Comparison of ENCODE assay signal across 8 cellular contexts in genomic region chr14:88789573-88789972, GRCh38. TPM values are rescaled to one million over a fixed set of nuclear protein-coding genes. Genes with fewer than 3 reads are reported as not detected.
DNase-seq lines count a peak whose midpoint lies in the region; ATAC-seq and TF ChIP-seq lines count a peak whose summit lies in the region.
"Not testable (repeated sequence)": the region's sequence is repeated elsewhere in the genome, so short reads cannot be mapped to it uniquely, and the experiment has no call there.

No MANE protein-coding gene starts in this region.

- peak; percentile 56 to 66 for ATAC-seq in activated CD4-positive, CD25-positive, alpha-beta regulatory T cell treated with anti-CD3 and anti-CD28 coated beads, Interleukin-2, amount 50 U/mL, for 24 hours
- ATAC-seq in activated T-cell treated with anti-CD3 and anti-CD28 coated beads, Interleukin-2, amount 50 U/mL, for 4 hours: peak; percentile 5 to 13
- peak; percentile 54 for ATAC-seq in activated naive CD8-positive, alpha-beta T cell treated with anti-CD3 and anti-CD28 coated beads, Interleukin-2, amount 50 U/mL, for 24 hours
- ATAC-seq in stimulated activated naive CD8-positive, alpha-beta T cell treated with anti-CD3 and anti-CD28 coated beads, Interleukin-15, amount 100 ng/mL, for 72 hours: peak; percentile 65

- not testable (repeated sequence) for TF ChIP-seq CTCF in BE2C (IDR thresholded peaks at IDR 0.05; ENCODE audit: low read depth, low read length); HFFc6 (IDR thresholded peaks at IDR 0.05); neural cell (IDR thresholded peaks at IDR 0.05; ENCODE audit: poor library complexity, severe bottlenecking)

- H3F3A ChIP-seq in neural cell (ENCODE audit: insufficient read depth, low read length, poor library complexity, severe bottlenecking): not testable (repeated sequence)

- H2AFZ ChIP-seq in neural cell (ENCODE audit: low read depth, low read length): not testable (repeated sequence)

- peaks cover 68% of the 10 kb centered on the region for H3K79me2 ChIP-seq in neural cell (replicated peaks; ENCODE audit: insufficient read depth, low read length)

- H3K27ac ChIP-seq in epithelial cell of prostate: peak overlapping the region; percentile 65
- H3K27ac ChIP-seq in neural cell (ENCODE audit: low read length): not testable (repeated sequence)

- peaks cover 34% of the 10 kb centered on the region for H3K36me3 ChIP-seq in BE2C
- H3K36me3 ChIP-seq in neural cell (ENCODE audit: insufficient read depth, low read length): not testable (repeated sequence)

- H3K4me1 Mint-ChIP-seq in HFFc6 (ENCODE audit: low read depth): peaks cover 63% of the 10 kb centered on the region
- H3K4me1 Mint-ChIP-seq in activated T-cell treated with anti-CD3 and anti-CD28 coated beads, Interleukin-2, amount 50 U/mL, for 4 hours (ENCODE audit: low read depth): peaks cover 28% of the 10 kb centered on the region
- peaks cover 34% of the 10 kb centered on the region for H3K4me1 Mint-ChIP-seq in activated naive CD8-positive, alpha-beta T cell treated with anti-CD3 and anti-CD28 coated beads, Interleukin-2, amount 50 U/mL, for 24 hours
- peaks cover 22% of the 10 kb centered on the region for H3K4me1 Mint-ChIP-seq in stimulated activated naive CD8-positive, alpha-beta T cell treated with anti-CD3 and anti-CD28 coated beads, Interleukin-15, amount 100 ng/mL, for 72 hours

- not testable (repeated sequence) for H3K4me1 ChIP-seq in BE2C

- H3K9me2 ChIP-seq in neural cell (ENCODE audit: insufficient read depth, low read length): not testable (repeated sequence)

- not testable (repeated sequence) for DNase-seq in BE2C; HFFc6; activated T-cell treated with anti-CD3 and anti-CD28 coated beads, Interleukin-2, amount 50 U/mL, for 4 hours; activated naive CD8-positive, alpha-beta T cell treated with anti-CD3 and anti-CD28 coated beads, Interleukin-2, amount 50 U/mL, for 24 hours; epithelial cell of prostate (ENCODE audit: low read depth, low spot score); stimulated activated naive CD8-positive, alpha-beta T cell treated with anti-CD3 and anti-CD28 coated beads, Interleukin-15, amount 100 ng/mL, for 72 hours

- H4K20me1 ChIP-seq in neural cell (ENCODE audit: insufficient read depth): not testable (repeated sequence)

- not testable (repeated sequence) for H3K9ac ChIP-seq in neural cell (ENCODE audit: low read length)

- not testable (repeated sequence) for H3K27me3 Mint-ChIP-seq in HFFc6 (ENCODE audit: insufficient read depth); activated T-cell treated with anti-CD3 and anti-CD28 coated beads, Interleukin-2, amount 50 U/mL, for 4 hours (ENCODE audit: low read depth); activated naive CD8-positive, alpha-beta T cell treated with anti-CD3 and anti-CD28 coated beads, Interleukin-2, amount 50 U/mL, for 24 hours; stimulated activated naive CD8-positive, alpha-beta T cell treated with anti-CD3 and anti-CD28 coated beads, Interleukin-15, amount 100 ng/mL, for 72 hours

- peak overlapping the region; percentile 88; the same call in 1 of the 2 replicates for H3K4me3 Mint-ChIP-seq in HFFc6
- H3K4me3 Mint-ChIP-seq in activated T-cell treated with anti-CD3 and anti-CD28 coated beads, Interleukin-2, amount 50 U/mL, for 4 hours; activated naive CD8-positive, alpha-beta T cell treated with anti-CD3 and anti-CD28 coated beads, Interleukin-2, amount 50 U/mL, for 24 hours: not testable (repeated sequence)
- peak overlapping the region in 1 of 2 donors; percentile 91 for H3K4me3 Mint-ChIP-seq in stimulated activated naive CD8-positive, alpha-beta T cell treated with anti-CD3 and anti-CD28 coated beads, Interleukin-15, amount 100 ng/mL, for 72 hours

- peak overlapping the region; percentile 81 for H3K4me2 ChIP-seq in neural cell (ENCODE audit: low read length)

- not testable (repeated sequence) for H3K9me3 ChIP-seq in BE2C; neural cell (ENCODE audit: low read length)

- not testable (repeated sequence) for H3K9me3 Mint-ChIP-seq in HFFc6; activated T-cell treated with anti-CD3 and anti-CD28 coated beads, Interleukin-2, amount 50 U/mL, for 4 hours; activated naive CD8-positive, alpha-beta T cell treated with anti-CD3 and anti-CD28 coated beads, Interleukin-2, amount 50 U/mL, for 24 hours
- peaks cover 9 to 19% of the 10 kb centered on the region in 2 donors for H3K9me3 Mint-ChIP-seq in stimulated activated naive CD8-positive, alpha-beta T cell treated with anti-CD3 and anti-CD28 coated beads, Interleukin-15, amount 100 ng/mL, for 72 hours

- not testable (repeated sequence) for TF ChIP-seq RAD21 in neural cell (conservative IDR thresholded peaks at IDR 0.05)

- H3K4me3 ChIP-seq in BE2C (ENCODE audit: low read depth, low read length): peak overlapping the region; percentile 99
- peak overlapping the region; percentile 87 for H3K4me3 ChIP-seq in neural cell (ENCODE audit: low read length)

- peaks cover 10% of the 10 kb centered on the region for H3K36me3 Mint-ChIP-seq in HFFc6 (ENCODE audit: low read depth)
- H3K36me3 Mint-ChIP-seq in activated T-cell treated with anti-CD3 and anti-CD28 coated beads, Interleukin-2, amount 50 U/mL, for 4 hours (ENCODE audit: insufficient read depth): not testable (repeated sequence)
- H3K36me3 Mint-ChIP-seq in activated naive CD8-positive, alpha-beta T cell treated with anti-CD3 and anti-CD28 coated beads, Interleukin-2, amount 50 U/mL, for 24 hours (ENCODE audit: low read depth): peaks cover 11% of the 10 kb centered on the region

- H3K27ac Mint-ChIP-seq in HFFc6: not testable (repeated sequence)
- H3K27ac Mint-ChIP-seq in activated naive CD8-positive, alpha-beta T cell treated with anti-CD3 and anti-CD28 coated beads, Interleukin-2, amount 50 U/mL, for 24 hours: peak overlapping the region; percentile 26
- H3K27ac Mint-ChIP-seq in stimulated activated naive CD8-positive, alpha-beta T cell treated with anti-CD3 and anti-CD28 coated beads, Interleukin-15, amount 100 ng/mL, for 72 hours: peak overlapping the region in 1 of 2 donors; percentile 86

- TF ChIP-seq EP300 in neural cell (conservative IDR thresholded peaks at IDR 0.05; ENCODE audit: poor library complexity, severe bottlenecking): not testable (repeated sequence)

- not testable (repeated sequence) for H3K27me3 ChIP-seq in BE2C
- H3K27me3 ChIP-seq in neural cell (ENCODE audit: insufficient read depth, low read depth, low read length): peaks cover 16% of the 10 kb centered on the region

RNA-seq across cellular contexts. Expression of gene EML5, which starts 3.2 kb away (rescaled TPM):
- 14.0 TPM for polyA plus RNA-seq in BE2C (2012; ENCODE audit: insufficient read depth, insufficient read length, low read depth)
- total RNA-seq in HFFc6 (2021; fragmentation: NEBNext Ultra II Directional; extraction: Animal tissue kit (Norgen Biotek cat#: 25700)): 10 to 100 TPM in 5 of 6 experiments, 1 to 10 TPM in 1; 8.7 to 15.7 (median 14.7) TPM
- total RNA-seq in activated T-cell treated with anti-CD3 and anti-CD28 coated beads, Interleukin-2, amount 50 U/mL, for 4 hours: 1 to 10 TPM; 3.6 to 4.1 (median 4.0) TPM
- polyA plus RNA-seq in neural cell: 23.6 and 27.5 TPM in 2 replicates
- 61.8 and 64.5 TPM in 2 replicates for polyA minus RNA-seq in neural cell

RNA-seq across cellular contexts. Expression of gene TTC8, which starts 34.9 kb away (rescaled TPM):
- 86.6 TPM for polyA plus RNA-seq in BE2C (2012; ENCODE audit: insufficient read depth, insufficient read length, low read depth)
- total RNA-seq in HFFc6 (2021; fragmentation: NEBNext Ultra II Directional; extraction: Animal tissue kit (Norgen Biotek cat#: 25700)): 10 to 100 TPM; 51.3 to 70.0 (median 58.5) TPM
- 1 to 10 TPM; 3.8 to 5.2 (median 4.0) TPM for total RNA-seq in activated T-cell treated with anti-CD3 and anti-CD28 coated beads, Interleukin-2, amount 50 U/mL, for 4 hours
- 27.9 and 28.1 TPM in 2 replicates for polyA plus RNA-seq in neural cell
- 17.5 and 30.7 TPM in 2 replicates for polyA minus RNA-seq in neural cell

Comparison
In these comparisons a context has a peak if more than half of its experiments do, and no peak if none do; other contexts are left out.
1. ATAC-seq: peak in every context shown above with its lines; median percentile 65 in stimulated activated naive CD8-positive, alpha-beta T cell treated with anti-CD3 and anti-CD28 coated beads, Interleukin-15, amount 100 ng/mL, for 72 hours; 61 in activated CD4-positive, CD25-positive, alpha-beta regulatory T cell treated with anti-CD3 and anti-CD28 coated beads, Interleukin-2, amount 50 U/mL, for 24 hours; 54 in activated naive CD8-positive, alpha-beta T cell treated with anti-CD3 and anti-CD28 coated beads, Interleukin-2, amount 50 U/mL, for 24 hours; 9 in activated T-cell treated with anti-CD3 and anti-CD28 coated beads, Interleukin-2, amount 50 U/mL, for 4 hours.
2. RNA of gene TTC8, which starts 34.9 kb away (total RNA-seq): 51.3 to 70.0 TPM in HFFc6; 3.8 to 5.2 TPM in activated T-cell treated with anti-CD3 and anti-CD28 coated beads, Interleukin-2, amount 50 U/mL, for 4 hours; every median in the first group is over 4 times any median in the second.